In genomic region chrX:85499400-85499799, GRCh38 we compare ENCODE assay signal across 21 cellular contexts.
"Had no signal": no experiment of that assay in that cellular context is flagged by ENCODE, and none has a peak within 500 bp of the region (broad histone marks: within the 10 kb centered on the region; RNA-seq: fewer than 3 reads in every experiment).

No MANE protein-coding gene starts in this region.

- H3K36me3 ChIP-seq: esophagus muscularis mucosa, thyroid gland, vagina had no signal

- ATAC-seq: activated CD8-positive, alpha-beta memory T cell treated with anti-CD3 and anti-CD28 coated beads, Interleukin-2, amount 10 ng/mL, durations not matched to agents 7 days and 5 days; activated T-cell treated with anti-CD3 and anti-CD28 coated beads, Interleukin-2, amount 50 U/mL, for 4 hours; left lobe of liver had no signal

- H3K4me3 ChIP-seq: esophagus muscularis mucosa, lung, thyroid gland, vagina had no signal

- H3K4me1 ChIP-seq: esophagus muscularis mucosa, thyroid gland, vagina had no signal

- H3K4me3 Mint-ChIP-seq: activated B cell treated with CpG ODN at 0.5 μM for 24 hours; activated CD4-positive, alpha-beta memory T cell treated with anti-CD3 and anti-CD28 coated beads, Interleukin-2, amount 10 ng/mL, durations not matched to agents 7 days and 5 days; activated CD8-positive, alpha-beta memory T cell treated with anti-CD3 and anti-CD28 coated beads, Interleukin-2, amount 10 ng/mL, durations not matched to agents 7 days and 5 days; activated naive CD4-positive, alpha-beta T cell treated with anti-CD3 and anti-CD28 coated beads for 36 hours; activated T-cell treated with anti-CD3 and anti-CD28 coated beads, Interleukin-2, amount 50 U/mL, for 4 hours; brain; central memory CD8-positive, alpha-beta T cell; neural crest cell; T-helper 2 cell treated with Interferon-gamma antibody and Interleukin-4, amounts not matched to agents 5 μg/mL and 100 μg/mL, for 36 hours had no signal

- H3K9me3 ChIP-seq: esophagus muscularis mucosa, thyroid gland, vagina had no signal

- H3K36me3 Mint-ChIP-seq: activated CD8-positive, alpha-beta memory T cell treated with anti-CD3 and anti-CD28 coated beads, Interleukin-2, amount 10 ng/mL, durations not matched to agents 7 days and 5 days; brain had no signal

- H3K27ac Mint-ChIP-seq: activated B cell treated with CpG ODN at 0.5 μM for 24 hours; activated CD4-positive, alpha-beta memory T cell treated with anti-CD3 and anti-CD28 coated beads, Interleukin-2, amount 10 ng/mL, durations not matched to agents 7 days and 5 days; activated CD8-positive, alpha-beta memory T cell treated with anti-CD3 and anti-CD28 coated beads, Interleukin-2, amount 10 ng/mL, durations not matched to agents 7 days and 5 days; activated naive CD4-positive, alpha-beta T cell treated with anti-CD3 and anti-CD28 coated beads for 36 hours; brain; progenitor cell of endocrine pancreas; T-helper 2 cell treated with Interferon-gamma antibody and Interleukin-4, amounts not matched to agents 5 μg/mL and 100 μg/mL, for 36 hours had no signal

- H3K9me3 Mint-ChIP-seq: activated B cell treated with CpG ODN at 0.5 μM for 24 hours; activated CD4-positive, alpha-beta memory T cell treated with anti-CD3 and anti-CD28 coated beads, Interleukin-2, amount 10 ng/mL, durations not matched to agents 7 days and 5 days; activated naive CD4-positive, alpha-beta T cell treated with anti-CD3 and anti-CD28 coated beads for 36 hours; brain; T-helper 2 cell treated with Interferon-gamma antibody and Interleukin-4, amounts not matched to agents 5 μg/mL and 100 μg/mL, for 36 hours had no signal

- H3K27me3 ChIP-seq: esophagus muscularis mucosa, thyroid gland, vagina had no signal

- DNase-seq: activated B cell treated with CpG ODN at 0.5 μM for 24 hours; activated CD4-positive, alpha-beta memory T cell treated with anti-CD3 and anti-CD28 coated beads, Interleukin-2, amount 10 ng/mL, durations not matched to agents 7 days and 5 days; activated CD4-positive, alpha-beta T cell treated with anti-CD3 and anti-CD28 coated beads for 4 hours; activated CD8-positive, alpha-beta memory T cell treated with anti-CD3 and anti-CD28 coated beads, Interleukin-2, amount 10 ng/mL, durations not matched to agents 7 days and 5 days; activated naive CD4-positive, alpha-beta T cell treated with anti-CD3 and anti-CD28 coated beads for 36 hours; activated T-cell treated with anti-CD3 and anti-CD28 coated beads, Interleukin-2, amount 50 U/mL, for 4 hours; cortex of kidney; stimulated activated CD4-positive, alpha-beta T cell treated with anti-CD3 and anti-CD28 coated beads, Interleukin-12 subunit alpha, Interleukin-12 subunit beta, amount 100 ng/mL, for 4 hours; stimulated activated CD4-positive, alpha-beta T cell treated with anti-CD3 and anti-CD28 coated beads, Interleukin-1b, Interleukin-23, amount 100 ng/mL, for 48 hours; stimulated activated CD8-positive, alpha-beta memory T cell treated with anti-CD3 and anti-CD28 coated beads, Interleukin-4, amount 100 ng/mL, for 48 hours; stimulated activated naive CD4-positive, alpha-beta T cell treated with Interleukin-2 at 50 U/mL for 16 hours; thyroid gland had no signal

- H3K27me3 Mint-ChIP-seq: activated B cell treated with CpG ODN at 0.5 μM for 24 hours; activated CD4-positive, alpha-beta memory T cell treated with anti-CD3 and anti-CD28 coated beads, Interleukin-2, amount 10 ng/mL, durations not matched to agents 7 days and 5 days; activated CD8-positive, alpha-beta memory T cell treated with anti-CD3 and anti-CD28 coated beads, Interleukin-2, amount 10 ng/mL, durations not matched to agents 7 days and 5 days; brain; central memory CD8-positive, alpha-beta T cell; progenitor cell of endocrine pancreas had no signal

- H3K4me1 Mint-ChIP-seq: activated B cell treated with CpG ODN at 0.5 μM for 24 hours; activated CD4-positive, alpha-beta memory T cell treated with anti-CD3 and anti-CD28 coated beads, Interleukin-2, amount 10 ng/mL, durations not matched to agents 7 days and 5 days; activated CD8-positive, alpha-beta memory T cell treated with anti-CD3 and anti-CD28 coated beads, Interleukin-2, amount 10 ng/mL, durations not matched to agents 7 days and 5 days; central memory CD8-positive, alpha-beta T cell; neural crest cell had no signal

- H3K27ac ChIP-seq: esophagus muscularis mucosa, thyroid gland, vagina had no signal
